In genomic region chr5:11289733-11290132, GRCh38 we compare ENCODE assay signal across 20 cellular contexts.
"Had no signal": no experiment of that assay in that cellular context is flagged by ENCODE, and none has a peak within 500 bp of the region (broad histone marks: within the 10 kb centered on the region; RNA-seq: fewer than 3 reads in every experiment).

No MANE protein-coding gene starts in this region.

- H3K27ac Mint-ChIP-seq: activated CD4-positive, alpha-beta memory T cell treated with anti-CD3 and anti-CD28 coated beads for 36 hours; activated naive CD8-positive, alpha-beta T cell treated with anti-CD3 and anti-CD28 coated beads for 36 hours; natural killer cell treated with Interleukin-12 subunit alpha and Interleukin-12 subunit beta and Interleukin-15 and Interleukin-18, amount 100 ng/mL, for 72 hours; stimulated activated naive CD8-positive, alpha-beta T cell treated with anti-CD3 and anti-CD28 coated beads, Interleukin-15, Interleukin-2, amounts not matched to agents 100 ng/mL and 50 ng/mL, for 24 hours had no signal

- H3K27ac ChIP-seq: breast epithelium, colonic mucosa, epithelial cell of prostate, heart right ventricle, neutrophil, ovary, prostate gland, spleen, tibial artery had no signal

- DNase-seq: activated CD4-positive, alpha-beta memory T cell treated with anti-CD3 and anti-CD28 coated beads for 36 hours; activated CD4-positive, alpha-beta T cell treated with anti-CD3 and anti-CD28 coated beads for 48 hours; activated naive CD4-positive, alpha-beta T cell treated with Interleukin-2 at 50 U/mL for 16 hours; activated naive CD8-positive, alpha-beta T cell treated with anti-CD3 and anti-CD28 coated beads for 36 hours; activated T-cell treated with anti-CD3 and anti-CD28 coated beads, Interleukin-2, amount 50 U/mL, for 48 hours; colonic mucosa; heart right ventricle; kidney; ovary; spleen; stimulated activated CD4-positive, alpha-beta T cell treated with anti-CD3 and anti-CD28 coated beads, Interleukin-4, amount 100 ng/mL, for 24 hours; substantia nigra; T-helper 9 cell; tibial artery had no signal

- H3K36me3 ChIP-seq: breast epithelium, colonic mucosa, heart right ventricle, neutrophil, ovary, prostate gland, spleen, tibial artery had no signal

- H3K27me3 Mint-ChIP-seq: stimulated activated naive CD8-positive, alpha-beta T cell treated with anti-CD3 and anti-CD28 coated beads, Interleukin-15, Interleukin-2, amounts not matched to agents 100 ng/mL and 50 ng/mL, for 24 hours had no signal

- H3K27me3 ChIP-seq: breast epithelium, colonic mucosa, heart right ventricle, neutrophil, ovary, spleen, tibial artery had no signal

- H3K4me1 ChIP-seq: breast epithelium, colonic mucosa, prostate gland, spleen, tibial artery had no signal

- H3K4me1 Mint-ChIP-seq: activated naive CD8-positive, alpha-beta T cell treated with anti-CD3 and anti-CD28 coated beads for 36 hours had no signal

- H3K4me3 ChIP-seq: breast epithelium, colonic mucosa, heart right ventricle, ovary, prostate gland, spleen, tibial artery had no signal

- H3K9me3 Mint-ChIP-seq: activated CD4-positive, alpha-beta memory T cell treated with anti-CD3 and anti-CD28 coated beads for 36 hours; activated naive CD8-positive, alpha-beta T cell treated with anti-CD3 and anti-CD28 coated beads for 36 hours; natural killer cell treated with Interleukin-12 subunit alpha and Interleukin-12 subunit beta and Interleukin-15 and Interleukin-18, amount 100 ng/mL, for 72 hours; stimulated activated naive CD8-positive, alpha-beta T cell treated with anti-CD3 and anti-CD28 coated beads, Interleukin-15, Interleukin-2, amounts not matched to agents 100 ng/mL and 50 ng/mL, for 24 hours had no signal

- H3K9me3 ChIP-seq: breast epithelium, colonic mucosa, neutrophil, ovary, prostate gland, spleen, tibial artery had no signal

- H3K36me3 Mint-ChIP-seq: activated CD4-positive, alpha-beta memory T cell treated with anti-CD3 and anti-CD28 coated beads for 36 hours; activated naive CD8-positive, alpha-beta T cell treated with anti-CD3 and anti-CD28 coated beads for 36 hours; natural killer cell treated with Interleukin-12 subunit alpha and Interleukin-12 subunit beta and Interleukin-15 and Interleukin-18, amount 100 ng/mL, for 72 hours had no signal

- H3K4me3 Mint-ChIP-seq: activated CD4-positive, alpha-beta memory T cell treated with anti-CD3 and anti-CD28 coated beads for 36 hours; activated naive CD8-positive, alpha-beta T cell treated with anti-CD3 and anti-CD28 coated beads for 36 hours; natural killer cell treated with Interleukin-12 subunit alpha and Interleukin-12 subunit beta and Interleukin-15 and Interleukin-18, amount 100 ng/mL, for 72 hours; stimulated activated naive CD8-positive, alpha-beta T cell treated with anti-CD3 and anti-CD28 coated beads, Interleukin-15, Interleukin-2, amounts not matched to agents 100 ng/mL and 50 ng/mL, for 24 hours had no signal

- ATAC-seq: natural killer cell treated with Interleukin-12 subunit alpha and Interleukin-12 subunit beta and Interleukin-15 and Interleukin-18, amount 100 ng/mL, for 72 hours had no signal
